In the genomic region with DNA sequence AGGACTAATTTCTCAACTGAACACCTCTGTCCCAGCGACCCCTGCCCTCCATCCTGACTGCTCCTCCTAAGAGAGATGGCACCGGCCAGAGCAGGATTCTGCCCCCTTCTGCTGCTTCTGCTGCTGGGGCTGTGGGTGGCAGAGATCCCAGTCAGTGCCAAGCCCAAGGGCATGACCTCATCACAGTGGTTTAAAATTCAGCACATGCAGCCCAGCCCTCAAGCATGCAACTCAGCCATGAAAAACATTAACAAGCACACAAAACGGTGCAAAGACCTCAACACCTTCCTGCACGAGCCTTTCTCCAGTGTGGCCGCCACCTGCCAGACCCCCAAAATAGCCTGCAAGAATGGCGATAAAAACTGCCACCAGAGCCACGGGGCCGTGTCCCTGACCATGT, we compare ENCODE assay signal across 19 cellular contexts. TPM values are rescaled to one million over a fixed set of nuclear protein-coding genes. Genes with fewer than 3 reads are reported as not detected.
DNase-seq lines count a peak whose midpoint lies in the region; ATAC-seq and TF ChIP-seq lines count a peak whose summit lies in the region.
"Had no signal": no experiment of that assay in that cellular context is flagged by ENCODE, and none has a peak within 500 bp of the region (broad histone marks: within the 10 kb centered on the region; RNA-seq: fewer than 3 reads in every experiment).

No MANE protein-coding gene starts in this region.

- no peak for TF ChIP-seq CTCF in breast epithelium (IDR thresholded peaks at IDR 0.05)
- TF ChIP-seq CTCF in gastrocnemius medialis (IDR thresholded peaks at IDR 0.05 in 4 of 5, conservative IDR thresholded peaks at IDR 0.05 in 1 of 5), result no peak
- no peak for TF ChIP-seq CTCF in mucosa of descending colon (IDR thresholded peaks at IDR 0.05)
- TF ChIP-seq CTCF in Caco-2 (IDR thresholded peaks at IDR 0.05; ENCODE audit: insufficient read depth in 1 of 2, low read depth in 1 of 2, low read length in 1 of 2, severe bottlenecking in 1 of 2, unreplicated experiment in 1 of 2), result no peak
- TF ChIP-seq CTCF in testis (IDR thresholded peaks at IDR 0.05), result no peak

- H3K4me3 Mint-ChIP-seq in Caco-2 (ENCODE audit: unreplicated experiment), result no peak overlapping the region
- H3K4me3 Mint-ChIP-seq: activated B cell treated with CpG ODN at 0.5 μM for 24 hours, neural crest cell had no signal

- H3K27ac ChIP-seq in breast epithelium (peak overlapping the region; percentile 70 to 84), gastrocnemius medialis (peak overlapping the region; percentile 70 to 85 (median 80)), testis (no peak overlapping the region)

- H3K27ac Mint-ChIP-seq in Caco-2 (ENCODE audit: unreplicated experiment), result no peak overlapping the region
- H3K27ac Mint-ChIP-seq: activated B cell treated with CpG ODN at 0.5 μM for 24 hours had no signal

- POLR2A ChIA-PET in Caco-2 (lab: Charles Lee), result interaction anchor here (0.6 kb wide), 1 partner anchor 430 kb away, joined by 4 read pairs; no protein-coding TSS in a partner anchor

- peaks cover 0 to 32% of the 10 kb centered on the region in 2 donors for H3K4me1 ChIP-seq in breast epithelium
- H3K4me1 ChIP-seq in gastrocnemius medialis, result peaks cover 65 to 74% of the 10 kb centered on the region in 2 donors
- H3K4me1 ChIP-seq in mucosa of descending colon (ENCODE audit: low read depth), result peaks cover 35% of the 10 kb centered on the region
- H3K4me1 ChIP-seq in Caco-2, result peaks cover 21% of the 10 kb centered on the region
- H3K4me1 ChIP-seq in testis, result peaks cover 12% of the 10 kb centered on the region

- peaks cover 16% of the 10 kb centered on the region for H3K27me3 Mint-ChIP-seq in Caco-2 (ENCODE audit: insufficient read depth, unreplicated experiment)

- no TSS peak for BruUV-seq in Caco-2 (replicated peaks; lab: Mats Ljungman, UMichigan)

- H3K9me3 ChIP-seq in breast epithelium (no peaks in the 10 kb centered on the region), gastrocnemius medialis (no peaks in the 10 kb centered on the region), mucosa of descending colon (no peaks in the 10 kb centered on the region), Caco-2 (no peaks in the 10 kb centered on the region), testis (no peaks in the 10 kb centered on the region)
- H3K9me3 ChIP-seq: vagina had no signal

- peaks cover 18% of the 10 kb centered on the region for H3K4me1 Mint-ChIP-seq in Caco-2 (ENCODE audit: low read depth, unreplicated experiment)
- H3K4me1 Mint-ChIP-seq: activated B cell treated with CpG ODN at 0.5 μM for 24 hours had no signal

- H3K36me3 ChIP-seq in breast epithelium (no peaks in the 10 kb centered on the region), gastrocnemius medialis (no peaks in the 10 kb centered on the region), mucosa of descending colon (ENCODE audit: low read depth) (no peaks in the 10 kb centered on the region), Caco-2 (ENCODE audit: control insufficient read depth, insufficient read depth, low read length) (no peaks in the 10 kb centered on the region), testis (ENCODE audit: low read depth, missing control alignments) (no peaks in the 10 kb centered on the region)
- H3K36me3 ChIP-seq: vagina had no signal

- CTCF ChIA-PET in Caco-2 (lab: Charles Lee), result interaction anchor here (0.7 kb wide), 1 partner anchor 28 kb away, joined by 3 read pairs; no protein-coding TSS in a partner anchor

- H3K4me3 ChIP-seq in breast epithelium (peak overlapping the region in 1 of 3 donors; percentile 27), gastrocnemius medialis (no peak overlapping the region), mucosa of descending colon (no peak overlapping the region), Caco-2 (ENCODE audit: low read depth, low read length) (no peak overlapping the region), testis (no peak overlapping the region)
- H3K4me3 ChIP-seq: smooth muscle cell, vagina had no signal

- ATAC-seq in left lobe of liver (peak; percentile 45), gastrocnemius medialis (no peak), mucosa of descending colon (no peak)
- ATAC-seq: HCT116 had no signal

- H3K9me3 Mint-ChIP-seq in Caco-2 (ENCODE audit: unreplicated experiment), result no peaks in the 10 kb centered on the region
- H3K9me3 Mint-ChIP-seq: activated B cell treated with CpG ODN at 0.5 μM for 24 hours, neural crest cell had no signal

- in situ Hi-C loops in gastrocnemius medialis (cut with MboI; ENCODE audit: low sequenced_read_pairs in 4 of 4), result loop anchor here in 1 of 4 donors (25.0 kb wide), 1 partner anchor 581 kb away; the partner anchor contains the start of genes APEX1, OSGEP, PIP4P1 and PNP

- no peaks in the 10 kb centered on the region for H3K36me3 Mint-ChIP-seq in Caco-2 (ENCODE audit: insufficient read depth, unreplicated experiment)

- 68 to 80% methylated on average over 8 of the region's 8 CpGs for WGBS in testis, 2 donors

- DNase-seq in LHCN-M2 (ENCODE audit: low read depth) (peak; percentile 60), breast epithelium (ENCODE audit: low spot score in 2 of 2) (no peak), left lobe of liver (ENCODE audit: low spot score) (peak; percentile 71), gastrocnemius medialis (no peak), mucosa of descending colon (no peak), Caco-2 (no peak), HCEC 1CT (no peak), testis (no peak)
- DNase-seq: activated B cell treated with CpG ODN at 0.5 μM for 24 hours; activated effector memory CD4-positive, alpha-beta T cell treated with anti-CD3 and anti-CD28 coated beads, Interleukin-2, amount 50 U/mL, for 16 hours; stimulated activated naive CD4-positive, alpha-beta T cell treated with Interleukin-2 at 50 U/mL for 16 hours; T-helper 1 cell had no signal

- no peaks in the 10 kb centered on the region for H3K27me3 ChIP-seq in breast epithelium
- no peaks in the 10 kb centered on the region for H3K27me3 ChIP-seq in gastrocnemius medialis
- H3K27me3 ChIP-seq in Caco-2 (replicated peaks; ENCODE audit: control insufficient read depth, insufficient read depth, low read length), result no peaks in the 10 kb centered on the region
- H3K27me3 ChIP-seq in testis, result no peaks in the 10 kb centered on the region
- H3K27me3 ChIP-seq: vagina had no signal

- intact Hi-C loops in breast epithelium (cut with DNase I; ENCODE audit: low total_unique reads), result no loop called here
- intact Hi-C loops in gastrocnemius medialis (cut with DNase I; ENCODE audit: low total_unique reads), result loop anchor here (5.0 to 10.0 kb wide), 2 partner anchors 361 to 428 kb away; partner anchors contain the start of gene RNASE4
- intact Hi-C loops in mucosa of descending colon (cut with DNase I, micrococcal nuclease), result no loop called here
- intact Hi-C loops in Caco-2 (cut with micrococcal nuclease; ENCODE audit: unreplicated experiment), result no loop called here
- intact Hi-C loops in testis (cut with DNase I; ENCODE audit: low total_unique reads), result no loop called here

- TF ChIP-seq POLR2A in breast epithelium (IDR thresholded peaks at IDR 0.05) (no peak), gastrocnemius medialis (IDR thresholded peaks at IDR 0.05) (no peak), testis (IDR thresholded peaks at IDR 0.05) (no peak)

RNA-seq across cellular contexts. Expression of gene RNASE7, which starts 0.8 kb away (rescaled TPM):
- total RNA-seq in LHCN-M2 (2014; rRNA removed), result not detected in 2 replicates
- not detected for polyA plus RNA-seq in LHCN-M2 (2012)
- 1 to 10 TPM in 2 of 3 donors, not detected in 1; 1.6 to 3.1 TPM for total RNA-seq in breast epithelium
- total RNA-seq in left lobe of liver, result 0.13 TPM
- total RNA-seq in gastrocnemius medialis, result under 1 TPM in 1 of 4 donors, not detected in 3; 0.55 TPM
- under 1 TPM in 2 of 3 donors, not detected in 1; 0.19 to 0.32 TPM for total RNA-seq in mucosa of descending colon
- total RNA-seq in Caco-2 (2022), result not detected in 2 replicates
- under 1 TPM; 0.43 to 0.55 TPM for total RNA-seq in testis
- 0.24 TPM for polyA plus RNA-seq in testis (ENCODE audit: insufficient read depth, low read depth, low replicate concordance)
- total RNA-seq: activated B cell treated with CpG ODN at 0.5 μM for 24 hours, astrocyte, dermis microvascular lymphatic vessel endothelial cell, lung microvascular endothelial cell, neural crest cell had no signal

RNA-seq across cellular contexts. Expression of gene RNASE13, which starts 8.3 kb away (rescaled TPM):
- not detected in 2 replicates for total RNA-seq in LHCN-M2 (2014; rRNA removed)
- polyA plus RNA-seq in LHCN-M2 (2012), result not detected
- total RNA-seq in breast epithelium, result not detected
- total RNA-seq in left lobe of liver, result 0.10 TPM
- total RNA-seq in gastrocnemius medialis, result not detected
- total RNA-seq in mucosa of descending colon, result not detected
- total RNA-seq in Caco-2 (2022), result not detected in 2 replicates
- total RNA-seq in testis, result not detected
- polyA plus RNA-seq in testis (ENCODE audit: insufficient read depth, low read depth, low replicate concordance), result not detected
- total RNA-seq: activated B cell treated with CpG ODN at 0.5 μM for 24 hours, astrocyte, dermis microvascular lymphatic vessel endothelial cell, lung microvascular endothelial cell, neural crest cell, smooth muscle cell, vagina had no signal

RNA-seq across cellular contexts. Expression of gene TPPP2, which starts 12.9 kb away (rescaled TPM):
- total RNA-seq in LHCN-M2 (2014; rRNA removed) (not detected in 2 replicates), breast epithelium (under 1 TPM in 1 of 3 donors, not detected in 2; 0.15 TPM), left lobe of liver (4.6 TPM), gastrocnemius medialis (1 to 10 TPM in 2 of 4 donors, under 1 TPM in 2; 0.22 to 2.3 (median 1.1) TPM), mucosa of descending colon (1 to 10 TPM in 1 of 3 donors, under 1 TPM in 1, not detected in 1; 0.58 to 2.3 TPM), Caco-2 (2022) (not detected in 2 replicates), testis (100 to 1,000 TPM in 1 of 2 donors, 10 to 100 TPM in 1; 94.3 to 201 TPM)
- not detected for polyA plus RNA-seq in LHCN-M2 (2012)
- polyA plus RNA-seq in testis (ENCODE audit: insufficient read depth, low read depth, low replicate concordance), result 490 TPM
- total RNA-seq: activated B cell treated with CpG ODN at 0.5 μM for 24 hours, astrocyte, dermis microvascular lymphatic vessel endothelial cell, lung microvascular endothelial cell, neural crest cell, smooth muscle cell, vagina had no signal

RNA-seq across cellular contexts. Expression of gene RNASE8, which starts 14.7 kb away (rescaled TPM):
- not detected in 2 replicates for total RNA-seq in LHCN-M2 (2014; rRNA removed)
- not detected for polyA plus RNA-seq in LHCN-M2 (2012)
- total RNA-seq in breast epithelium, result not detected
- total RNA-seq in left lobe of liver, result not detected
- not detected for total RNA-seq in gastrocnemius medialis
- not detected for total RNA-seq in mucosa of descending colon
- not detected in 2 replicates for total RNA-seq in Caco-2 (2022)
- total RNA-seq in testis, result not detected
- not detected for polyA plus RNA-seq in testis (ENCODE audit: insufficient read depth, low read depth, low replicate concordance)
- total RNA-seq: activated B cell treated with CpG ODN at 0.5 μM for 24 hours, astrocyte, dermis microvascular lymphatic vessel endothelial cell, lung microvascular endothelial cell, neural crest cell, smooth muscle cell, vagina had no signal
- polyA plus RNA-seq: smooth muscle cell had no signal

RNA-seq across cellular contexts. Expression of gene NDRG2, which starts 18.1 kb away (rescaled TPM):
- 0.86 TPM in 1 of 2 replicates, not detected in the other for total RNA-seq in LHCN-M2 (2014; rRNA removed)
- polyA plus RNA-seq in LHCN-M2 (2012), result 0.16 TPM
- 100 to 1,000 TPM; 251 to 693 (median 258) TPM for total RNA-seq in breast epithelium
- 165 TPM for total RNA-seq in left lobe of liver
- 1,000 to 10,000 TPM in 3 of 4 donors, 100 to 1,000 TPM in 1; 759 to 2,790 (median 1,841) TPM for total RNA-seq in gastrocnemius medialis
- 100 to 1,000 TPM; 156 to 212 (median 188) TPM for total RNA-seq in mucosa of descending colon
- total RNA-seq in Caco-2 (2022), result 16.4 and 17.7 TPM in 2 replicates
- 100 to 1,000 TPM in 1 of 2 donors, 10 to 100 TPM in 1; 98.4 to 106 TPM for total RNA-seq in testis
- polyA plus RNA-seq in testis (ENCODE audit: insufficient read depth, low read depth, low replicate concordance), result 85.6 TPM

Comparison
In these comparisons a context has a peak if more than half of its experiments do, and no peak if none do; other contexts are left out.
1. DNase-seq: peak in LHCN-M2 (single experiment) and left lobe of liver (single experiment); none in breast epithelium (0 of 2), gastrocnemius medialis (0 of 2), mucosa of descending colon (0 of 3), Caco-2 (0 of 2), HCEC 1CT (single experiment) and testis (single experiment).
2. H3K27ac ChIP-seq: peak in breast epithelium (2 of 2) and gastrocnemius medialis (4 of 4); none in testis (0 of 2).
3. RNA of gene TPPP2, which starts 12.9 kb away (total RNA-seq): 94.3 to 201 TPM in testis; 4.6 TPM in left lobe of liver (single experiment), 0.22 to 2.3 TPM in gastrocnemius medialis, 0.58 to 2.3 TPM in mucosa of descending colon, 0.15 TPM in breast epithelium, not detected in LHCN-M2 and not detected in Caco-2; every median in the first group is over 10 times any median in the second.